Comparison of ENCODE assay signal across 1 cellular context in the genomic region with DNA sequence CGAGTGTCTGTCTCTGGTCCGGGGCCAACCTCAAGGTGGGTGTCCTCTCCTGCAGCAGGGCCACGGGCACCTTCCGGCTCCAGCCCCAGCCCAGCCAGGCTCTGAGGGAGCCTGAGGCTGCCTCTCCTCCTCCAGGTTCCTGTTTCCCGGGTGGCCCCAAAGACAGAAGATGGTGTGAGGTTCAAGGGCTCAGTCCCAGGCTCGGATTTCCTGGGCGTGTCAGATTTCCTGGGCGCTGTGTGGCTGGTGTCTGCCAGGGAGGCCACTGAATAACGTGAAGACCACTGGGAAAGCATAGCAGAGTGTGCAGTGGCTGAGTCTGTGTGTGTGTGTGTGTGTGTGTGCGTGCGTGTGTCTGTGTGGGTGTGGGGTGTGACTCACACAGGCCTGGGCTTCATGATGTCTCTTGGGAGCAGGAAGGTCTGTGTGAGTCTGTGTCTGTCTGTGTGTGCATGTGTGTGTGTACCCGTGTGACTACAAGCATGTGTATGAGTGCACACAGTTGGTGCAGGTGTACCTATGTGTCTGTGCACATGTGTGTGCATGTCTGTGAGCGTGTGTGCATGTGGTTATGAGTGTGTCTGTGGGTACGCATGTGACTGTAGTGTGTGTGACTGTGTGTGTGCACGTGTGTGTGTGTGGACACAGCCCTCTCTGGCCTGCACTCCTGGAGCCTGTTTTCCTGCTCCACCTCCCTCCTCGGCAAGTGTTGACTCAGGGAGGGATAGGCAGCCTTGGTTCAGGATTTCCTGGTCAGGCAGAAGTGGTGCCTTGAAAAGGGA.
TF ChIP-seq lines count a peak whose summit lies in the region.

No MANE protein-coding gene starts in this region.

TF ChIP-seq in HEK293, 187 proteins besides CTCF, POLR2A, EP300 and RAD21 (continued from another document and continues in another):
- TF ChIP-seq, protein P1, sequence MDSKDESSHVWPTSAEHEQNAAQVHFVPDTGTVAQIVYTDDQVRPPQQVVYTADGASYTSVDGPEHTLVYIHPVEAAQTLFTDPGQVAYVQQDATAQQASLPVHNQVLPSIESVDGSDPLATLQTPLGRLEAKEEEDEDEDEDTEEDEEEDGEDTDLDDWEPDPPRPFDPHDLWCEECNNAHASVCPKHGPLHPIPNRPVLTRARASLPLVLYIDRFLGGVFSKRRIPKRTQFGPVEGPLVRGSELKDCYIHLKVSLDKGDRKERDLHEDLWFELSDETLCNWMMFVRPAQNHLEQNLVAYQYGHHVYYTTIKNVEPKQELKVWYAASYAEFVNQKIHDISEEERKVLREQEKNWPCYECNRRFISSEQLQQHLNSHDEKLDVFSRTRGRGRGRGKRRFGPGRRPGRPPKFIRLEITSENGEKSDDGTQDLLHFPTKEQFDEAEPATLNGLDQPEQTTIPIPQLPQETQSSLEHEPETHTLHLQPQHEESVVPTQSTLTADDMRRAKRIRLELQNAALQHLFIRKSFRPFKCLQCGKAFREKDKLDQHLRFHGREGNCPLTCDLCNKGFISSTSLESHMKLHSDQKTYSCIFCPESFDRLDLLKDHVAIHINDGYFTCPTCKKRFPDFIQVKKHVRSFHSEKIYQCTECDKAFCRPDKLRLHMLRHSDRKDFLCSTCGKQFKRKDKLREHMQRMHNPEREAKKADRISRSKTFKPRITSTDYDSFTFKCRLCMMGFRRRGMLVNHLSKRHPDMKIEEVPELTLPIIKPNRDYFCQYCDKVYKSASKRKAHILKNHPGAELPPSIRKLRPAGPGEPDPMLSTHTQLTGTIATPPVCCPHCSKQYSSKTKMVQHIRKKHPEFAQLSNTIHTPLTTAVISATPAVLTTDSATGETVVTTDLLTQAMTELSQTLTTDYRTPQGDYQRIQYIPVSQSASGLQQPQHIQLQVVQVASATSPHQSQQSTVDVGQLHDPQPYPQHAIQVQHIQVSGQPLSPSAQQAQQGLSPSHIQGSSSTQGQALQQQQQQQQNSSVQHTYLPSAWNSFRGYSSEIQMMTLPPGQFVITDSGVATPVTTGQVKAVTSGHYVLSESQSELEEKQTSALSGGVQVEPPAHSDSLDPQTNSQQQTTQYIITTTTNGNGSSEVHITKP (tag by site-specific recombination; IDR thresholded peaks at IDR 0.05), result peak; percentile 54; the same call in 1 of the 2 replicates
- peak; percentile 64; the same call in 1 of the 2 replicates for TF ChIP-seq ZNF558 (tag by site-specific recombination; IDR thresholded peaks at IDR 0.05)
- TF ChIP-seq ZNF658 (tag by site-specific recombination; IDR thresholded peaks at IDR 0.05), result peak; percentile 91
- TF ChIP-seq, protein P2, sequence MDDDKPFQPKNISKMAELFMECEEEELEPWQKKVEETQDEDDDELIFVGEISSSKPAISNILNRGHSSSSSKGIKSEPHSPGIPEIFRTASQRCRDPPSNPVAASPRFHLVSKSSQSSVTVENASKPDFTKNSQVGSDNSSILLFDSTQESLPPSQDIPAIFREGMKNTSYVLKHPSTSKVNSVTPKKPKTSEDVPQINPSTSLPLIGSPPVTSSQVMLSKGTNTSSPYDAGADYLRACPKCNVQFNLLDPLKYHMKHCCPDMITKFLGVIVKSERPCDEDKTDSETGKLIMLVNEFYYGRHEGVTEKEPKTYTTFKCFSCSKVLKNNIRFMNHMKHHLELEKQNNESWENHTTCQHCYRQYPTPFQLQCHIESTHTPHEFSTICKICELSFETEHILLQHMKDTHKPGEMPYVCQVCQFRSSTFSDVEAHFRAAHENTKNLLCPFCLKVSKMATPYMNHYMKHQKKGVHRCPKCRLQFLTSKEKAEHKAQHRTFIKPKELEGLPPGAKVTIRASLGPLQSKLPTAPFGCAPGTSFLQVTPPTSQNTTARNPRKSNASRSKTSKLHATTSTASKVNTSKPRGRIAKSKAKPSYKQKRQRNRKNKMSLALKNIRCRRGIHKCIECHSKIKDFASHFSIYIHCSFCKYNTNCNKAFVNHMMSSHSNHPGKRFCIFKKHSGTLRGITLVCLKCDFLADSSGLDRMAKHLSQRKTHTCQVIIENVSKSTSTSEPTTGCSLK (tag by site-specific recombination; IDR thresholded peaks at IDR 0.05), result peak; percentile 99
- TF ChIP-seq SP7 (tag by site-specific recombination; IDR thresholded peaks at IDR 0.05), result peak; percentile 97
- TF ChIP-seq ZNF560 (tag by site-specific recombination; IDR thresholded peaks at IDR 0.05; ENCODE audit: borderline replicate concordance), result no peak
- TF ChIP-seq, protein P3, sequence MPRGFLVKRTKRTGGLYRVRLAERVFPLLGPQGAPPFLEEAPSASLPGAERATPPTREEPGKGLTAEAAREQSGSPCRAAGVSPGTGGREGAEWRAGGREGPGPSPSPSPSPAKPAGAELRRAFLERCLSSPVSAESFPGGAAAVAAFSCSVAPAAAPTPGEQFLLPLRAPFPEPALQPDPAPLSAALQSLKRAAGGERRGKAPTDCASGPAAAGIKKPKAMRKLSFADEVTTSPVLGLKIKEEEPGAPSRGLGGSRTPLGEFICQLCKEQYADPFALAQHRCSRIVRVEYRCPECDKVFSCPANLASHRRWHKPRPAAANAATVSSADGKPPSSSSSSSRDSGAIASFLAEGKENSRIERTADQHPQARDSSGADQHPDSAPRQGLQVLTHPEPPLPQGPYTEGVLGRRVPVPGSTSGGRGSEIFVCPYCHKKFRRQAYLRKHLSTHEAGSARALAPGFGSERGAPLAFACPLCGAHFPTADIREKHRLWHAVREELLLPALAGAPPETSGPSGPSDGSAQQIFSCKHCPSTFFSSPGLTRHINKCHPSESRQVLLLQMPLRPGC (tag by site-specific recombination; IDR thresholded peaks at IDR 0.05), result peak; percentile 75; the same call in 1 of the 2 replicates
- peak; percentile 82 for TF ChIP-seq ZBTB21 (tag by site-specific recombination; IDR thresholded peaks at IDR 0.05)
- TF ChIP-seq, protein P4, sequence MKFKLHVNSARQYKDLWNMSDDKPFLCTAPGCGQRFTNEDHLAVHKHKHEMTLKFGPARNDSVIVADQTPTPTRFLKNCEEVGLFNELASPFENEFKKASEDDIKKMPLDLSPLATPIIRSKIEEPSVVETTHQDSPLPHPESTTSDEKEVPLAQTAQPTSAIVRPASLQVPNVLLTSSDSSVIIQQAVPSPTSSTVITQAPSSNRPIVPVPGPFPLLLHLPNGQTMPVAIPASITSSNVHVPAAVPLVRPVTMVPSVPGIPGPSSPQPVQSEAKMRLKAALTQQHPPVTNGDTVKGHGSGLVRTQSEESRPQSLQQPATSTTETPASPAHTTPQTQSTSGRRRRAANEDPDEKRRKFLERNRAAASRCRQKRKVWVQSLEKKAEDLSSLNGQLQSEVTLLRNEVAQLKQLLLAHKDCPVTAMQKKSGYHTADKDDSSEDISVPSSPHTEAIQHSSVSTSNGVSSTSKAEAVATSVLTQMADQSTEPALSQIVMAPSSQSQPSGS (tag by site-specific recombination; IDR thresholded peaks at IDR 0.05; ENCODE audit: low read depth), result peak; percentile 3; the same call in 1 of the 2 replicates
- TF ChIP-seq ZNF433 (tag by site-specific recombination; IDR thresholded peaks at IDR 0.05; ENCODE audit: low read depth), result no peak
- TF ChIP-seq ZNF202 (tag by site-specific recombination; IDR thresholded peaks at IDR 0.05; ENCODE audit: borderline replicate concordance), result no peak
- no peak; the same call in 1 of the 2 replicates for TF ChIP-seq OSR2 (tag by site-specific recombination; IDR thresholded peaks at IDR 0.05)
- TF ChIP-seq ZNF133 (tag by site-specific recombination; IDR thresholded peaks at IDR 0.05), result peak; percentile 54; the same call in 1 of the 2 replicates
- no peak for TF ChIP-seq ZNF274 (IDR thresholded peaks at IDR 0.05; ENCODE audit: low read length)
- TF ChIP-seq ZNF274 (tag by site-specific recombination; IDR thresholded peaks at IDR 0.05; ENCODE audit: borderline replicate concordance), result no peak
- no peak; the same call in 1 of the 2 replicates for TF ChIP-seq ZNF791 (tag by site-specific recombination; IDR thresholded peaks at IDR 0.05)
- TF ChIP-seq ZNF521 (tag by site-specific recombination; IDR thresholded peaks at IDR 0.05), result no peak
- TF ChIP-seq ZNF600 (tag by site-specific recombination; IDR thresholded peaks at IDR 0.05), result peak; percentile 97
- TF ChIP-seq, protein P5, sequence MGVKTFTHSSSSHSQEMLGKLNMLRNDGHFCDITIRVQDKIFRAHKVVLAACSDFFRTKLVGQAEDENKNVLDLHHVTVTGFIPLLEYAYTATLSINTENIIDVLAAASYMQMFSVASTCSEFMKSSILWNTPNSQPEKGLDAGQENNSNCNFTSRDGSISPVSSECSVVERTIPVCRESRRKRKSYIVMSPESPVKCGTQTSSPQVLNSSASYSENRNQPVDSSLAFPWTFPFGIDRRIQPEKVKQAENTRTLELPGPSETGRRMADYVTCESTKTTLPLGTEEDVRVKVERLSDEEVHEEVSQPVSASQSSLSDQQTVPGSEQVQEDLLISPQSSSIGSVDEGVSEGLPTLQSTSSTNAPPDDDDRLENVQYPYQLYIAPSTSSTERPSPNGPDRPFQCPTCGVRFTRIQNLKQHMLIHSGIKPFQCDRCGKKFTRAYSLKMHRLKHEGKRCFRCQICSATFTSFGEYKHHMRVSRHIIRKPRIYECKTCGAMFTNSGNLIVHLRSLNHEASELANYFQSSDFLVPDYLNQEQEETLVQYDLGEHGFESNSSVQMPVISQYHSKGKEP (tag by site-specific recombination; IDR thresholded peaks at IDR 0.05), result no peak
- TF ChIP-seq, protein P6, sequence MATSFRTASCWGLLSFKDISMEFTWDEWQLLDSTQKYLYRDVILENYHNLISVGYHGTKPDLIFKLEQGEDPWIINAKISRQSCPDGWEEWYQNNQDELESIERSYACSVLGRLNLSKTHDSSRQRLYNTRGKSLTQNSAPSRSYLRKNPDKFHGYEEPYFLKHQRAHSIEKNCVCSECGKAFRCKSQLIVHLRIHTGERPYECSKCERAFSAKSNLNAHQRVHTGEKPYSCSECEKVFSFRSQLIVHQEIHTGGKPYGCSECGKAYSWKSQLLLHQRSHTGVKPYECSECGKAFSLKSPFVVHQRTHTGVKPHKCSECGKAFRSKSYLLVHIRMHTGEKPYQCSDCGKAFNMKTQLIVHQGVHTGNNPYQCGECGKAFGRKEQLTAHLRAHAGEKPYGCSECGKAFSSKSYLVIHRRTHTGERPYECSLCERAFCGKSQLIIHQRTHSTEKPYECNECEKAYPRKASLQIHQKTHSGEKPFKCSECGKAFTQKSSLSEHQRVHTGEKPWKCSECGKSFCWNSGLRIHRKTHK (tag by site-specific recombination; IDR thresholded peaks at IDR 0.05), result no peak
- TF ChIP-seq ZNF510 (tag by site-specific recombination; IDR thresholded peaks at IDR 0.05; ENCODE audit: insufficient replicate concordance), result no peak
- no peak for TF ChIP-seq ZNF549 (tag by site-specific recombination; IDR thresholded peaks at IDR 0.05)
- no peak for TF ChIP-seq GFI1B (tag by site-specific recombination; IDR thresholded peaks at IDR 0.05)
- TF ChIP-seq, protein P7, sequence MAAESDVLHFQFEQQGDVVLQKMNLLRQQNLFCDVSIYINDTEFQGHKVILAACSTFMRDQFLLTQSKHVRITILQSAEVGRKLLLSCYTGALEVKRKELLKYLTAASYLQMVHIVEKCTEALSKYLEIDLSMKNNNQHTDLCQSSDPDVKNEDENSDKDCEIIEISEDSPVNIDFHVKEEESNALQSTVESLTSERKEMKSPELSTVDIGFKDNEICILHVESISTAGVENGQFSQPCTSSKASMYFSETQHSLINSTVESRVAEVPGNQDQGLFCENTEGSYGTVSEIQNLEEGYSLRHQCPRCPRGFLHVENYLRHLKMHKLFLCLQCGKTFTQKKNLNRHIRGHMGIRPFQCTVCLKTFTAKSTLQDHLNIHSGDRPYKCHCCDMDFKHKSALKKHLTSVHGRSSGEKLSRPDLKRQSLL (tag by site-specific recombination; IDR thresholded peaks at IDR 0.05), result no peak
- TF ChIP-seq ZNF184 (tag by site-specific recombination; IDR thresholded peaks at IDR 0.05), result no peak
- no peak for TF ChIP-seq ZNF596 (tag by site-specific recombination; IDR thresholded peaks at IDR 0.05)
- TF ChIP-seq ZNF132 (tag by site-specific recombination; IDR thresholded peaks at IDR 0.05; ENCODE audit: borderline replicate concordance), result no peak
- peak; percentile 75 for TF ChIP-seq ZNF548 (tag by site-specific recombination; IDR thresholded peaks at IDR 0.05)
- TF ChIP-seq ZNF777 (tag by site-specific recombination; IDR thresholded peaks at IDR 0.05; ENCODE audit: borderline replicate concordance), result peak; percentile 47; the same call in 1 of the 2 replicates
- TF ChIP-seq ZBTB17 (tag by site-specific recombination; IDR thresholded peaks at IDR 0.05), result peak; percentile 78
- TF ChIP-seq, protein P8, sequence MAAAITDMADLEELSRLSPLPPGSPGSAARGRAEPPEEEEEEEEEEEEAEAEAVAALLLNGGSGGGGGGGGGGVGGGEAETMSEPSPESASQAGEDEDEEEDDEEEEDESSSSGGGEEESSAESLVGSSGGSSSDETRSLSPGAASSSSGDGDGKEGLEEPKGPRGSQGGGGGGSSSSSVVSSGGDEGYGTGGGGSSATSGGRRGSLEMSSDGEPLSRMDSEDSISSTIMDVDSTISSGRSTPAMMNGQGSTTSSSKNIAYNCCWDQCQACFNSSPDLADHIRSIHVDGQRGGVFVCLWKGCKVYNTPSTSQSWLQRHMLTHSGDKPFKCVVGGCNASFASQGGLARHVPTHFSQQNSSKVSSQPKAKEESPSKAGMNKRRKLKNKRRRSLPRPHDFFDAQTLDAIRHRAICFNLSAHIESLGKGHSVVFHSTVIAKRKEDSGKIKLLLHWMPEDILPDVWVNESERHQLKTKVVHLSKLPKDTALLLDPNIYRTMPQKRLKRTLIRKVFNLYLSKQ (tag by site-specific recombination; IDR thresholded peaks at IDR 0.05; ENCODE audit: borderline replicate concordance), result no peak
- no peak for TF ChIP-seq ZNF140 (tag by site-specific recombination; IDR thresholded peaks at IDR 0.05)
- TF ChIP-seq, protein P9, sequence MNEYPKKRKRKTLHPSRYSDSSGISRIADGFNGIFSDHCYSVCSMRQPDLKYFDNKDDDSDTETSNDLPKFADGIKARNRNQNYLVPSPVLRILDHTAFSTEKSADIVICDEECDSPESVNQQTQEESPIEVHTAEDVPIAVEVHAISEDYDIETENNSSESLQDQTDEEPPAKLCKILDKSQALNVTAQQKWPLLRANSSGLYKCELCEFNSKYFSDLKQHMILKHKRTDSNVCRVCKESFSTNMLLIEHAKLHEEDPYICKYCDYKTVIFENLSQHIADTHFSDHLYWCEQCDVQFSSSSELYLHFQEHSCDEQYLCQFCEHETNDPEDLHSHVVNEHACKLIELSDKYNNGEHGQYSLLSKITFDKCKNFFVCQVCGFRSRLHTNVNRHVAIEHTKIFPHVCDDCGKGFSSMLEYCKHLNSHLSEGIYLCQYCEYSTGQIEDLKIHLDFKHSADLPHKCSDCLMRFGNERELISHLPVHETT (tag by site-specific recombination; IDR thresholded peaks at IDR 0.05), result peak; percentile 96
- peak; percentile 97 for TF ChIP-seq KLF9 (tag by site-specific recombination; IDR thresholded peaks at IDR 0.05; ENCODE audit: low read depth)
- peak; percentile 93; the same call in 1 of the 2 replicates for TF ChIP-seq ZNF391 (tag by site-specific recombination; IDR thresholded peaks at IDR 0.05; ENCODE audit: borderline replicate concordance, low read depth)
- no peak for TF ChIP-seq ZNF660 (tag by site-specific recombination; IDR thresholded peaks at IDR 0.05)
- 0 out of 2 replicates have a peak, but pooled peaks have one; percentile 14 for TF ChIP-seq SP3 (tag by site-specific recombination; IDR thresholded peaks at IDR 0.05)
- TF ChIP-seq SETDB1 (IDR thresholded peaks at IDR 0.05; ENCODE audit: insufficient read length, low read length), result no peak
- TF ChIP-seq ZNF121 (tag by site-specific recombination; IDR thresholded peaks at IDR 0.05), result peak; percentile 71; the same call in 1 of the 2 replicates
- no peak for TF ChIP-seq MEIS1 (CRISPR knock-in tag; IDR thresholded peaks at IDR 0.05; ENCODE audit: borderline replicate concordance)
- no peak for TF ChIP-seq ZNF426 (tag by site-specific recombination; IDR thresholded peaks at IDR 0.05)
